ENCODE assay signal across 12 cellular contexts in genomic region chr7:75892634-75893272, GRCh38. TPM values are rescaled to one million over a fixed set of nuclear protein-coding genes. Genes with fewer than 3 reads are reported as not detected.
A peak's percentile ranks its signal among the peaks of the same experiment; 100 is the strongest.
DNase-seq lines count a peak whose midpoint lies in the region; ATAC-seq, FAIRE-seq and TF ChIP-seq lines count a peak whose summit lies in the region.
"Had no signal": no experiment of that assay in that cellular context is flagged by ENCODE, and none has a peak within 500 bp of the region (broad histone marks: within the 10 kb centered on the region; RNA-seq: fewer than 3 reads in every experiment).

No MANE protein-coding gene starts in this region.

- H3K27ac ChIP-seq in A549 (no peak overlapping the region), H1 (ENCODE audit: low read depth, low read length) (no peak overlapping the region), PC-3 (ENCODE audit: low read length) (no peak overlapping the region)
- no peak overlapping the region for H3K27ac ChIP-seq in CD4-positive, alpha-beta memory T cell (ENCODE audit: low read depth, low read length)
- H3K27ac ChIP-seq: BLaER1 treated with 17β-estradiol and CSF1 and Interleukin-3, amounts not matched to agents 10 nM and 100 nM had no signal

- H3K9me3 Mint-ChIP-seq in mesothelial cell of epicardium: no peaks in the 10 kb centered on the region
- H3K9me3 Mint-ChIP-seq in activated naive CD4-positive, alpha-beta T cell treated with anti-CD3 and anti-CD28 coated beads, Interleukin-2, amount 50 U/mL, for 72 hours: no peaks in the 10 kb centered on the region
- H3K9me3 Mint-ChIP-seq in CD4-positive, alpha-beta memory T cell: peaks cover 0 to 2% (median 0%) of the 10 kb centered on the region in 8 donors
- H3K9me3 Mint-ChIP-seq: naive thymus-derived CD4-positive, alpha-beta T cell had no signal

- no peak for FAIRE-seq in A549 (lab: Jason Lieb, UNC)
- no peak for FAIRE-seq in H1 (lab: Jason Lieb, UNC)

- TF ChIP-seq CTCF in A549 (IDR thresholded peaks at IDR 0.05): no peak
- no peak for TF ChIP-seq CTCF in H1 (IDR thresholded peaks at IDR 0.05; ENCODE audit: control extremely low read depth in 1 of 3, insufficient read depth in 1 of 3, low read depth in 1 of 3, low read length in 3 of 3)
- TF ChIP-seq CTCF in mesothelial cell of epicardium (IDR thresholded peaks at IDR 0.05; ENCODE audit: unreplicated experiment): no peak
- TF ChIP-seq CTCF in PC-3 (conservative IDR thresholded peaks at IDR 0.05; ENCODE audit: low read depth, low read length): no peak

- H3K56ac ChIP-seq in H1 (replicated peaks; ENCODE audit: insufficient read length, low read depth, low read length): no peak overlapping the region

- ATAC-seq in A549: peak; percentile 16 to 27; a peak in 3 of 6 replicates
- ATAC-seq in HG03457 (IDR thresholded peaks at IDR 0.05; ENCODE audit: unreplicated experiment): no peak
- ATAC-seq in activated naive CD4-positive, alpha-beta T cell treated with anti-CD3 and anti-CD28 coated beads, Interleukin-2, amount 50 U/mL, for 72 hours: no peak
- no peak for ATAC-seq in PC-3
- ATAC-seq: naive thymus-derived CD4-positive, alpha-beta T cell had no signal

- H3K23me2 ChIP-seq in H1 (ENCODE audit: low read depth, low read length): no peaks in the 10 kb centered on the region

- H3K18ac ChIP-seq in H1 (ENCODE audit: extremely low read depth, low read length): no peak overlapping the region

- H3K9me2 ChIP-seq in PC-3 (replicated peaks; ENCODE audit: low read length): no peaks in the 10 kb centered on the region

- H3K4me1 Mint-ChIP-seq in mesothelial cell of epicardium: peaks cover 10% of the 10 kb centered on the region
- H3K4me1 Mint-ChIP-seq in CD4-positive, alpha-beta memory T cell: peaks cover 0 to 6% (median 0%) of the 10 kb centered on the region in 4 donors

- H3K9ac ChIP-seq in H1 (replicated peaks in 1 of 4; ENCODE audit: extremely low read depth in 1 of 4, low read depth in 3 of 4, low read length in 3 of 4): no peak overlapping the region; a peak in 1 of 7 replicates
- no peak overlapping the region for H3K9ac ChIP-seq in PC-3 (ENCODE audit: low read length)

- H3F3A ChIP-seq in PC-3 (ENCODE audit: low read length, unreplicated experiment): no peaks in the 10 kb centered on the region

- POLR2A ChIA-PET in A549 (lab: Yijun Ruan, JAX) (interaction anchor here (1.6 kb wide), 1 partner anchor 22 kb away, joined by 6 read pairs; the partner anchor contains the start of gene POR), H1 (lab: Charles Lee; ENCODE audit: partially characterized antibody) (interaction anchor here (0.9 to 1.5 kb wide), 7 partner anchors 9 to 80 kb away, joined by 3 to 6 read pairs (median 4); partner anchors contain the start of gene POR), PC-3 (lab: Charles Lee; ENCODE audit: unreplicated experiment) (interaction anchor here (0.6 kb wide), 1 partner anchor 193 kb away, joined by 4 read pairs; no protein-coding TSS in a partner anchor)
- POLR2A ChIA-PET in CD4-positive, alpha-beta memory T cell (lab: Charles Lee; ENCODE audit: partially characterized antibody): no interaction called here

- no peak for TF ChIP-seq EP300 in A549 (IDR thresholded peaks at IDR 0.05)
- no peak for TF ChIP-seq EP300 in H1 (IDR thresholded peaks at IDR 0.05; ENCODE audit: borderline replicate concordance in 1 of 2, low read depth in 2 of 2, low read length in 2 of 2)

- CTCF ChIA-PET in A549 (lab: Yijun Ruan, JAX): interaction anchor here (0.6 kb wide), 1 partner anchor 370 kb away, joined by 4 read pairs; no protein-coding TSS in a partner anchor
- CTCF ChIA-PET in H1 (lab: Charles Lee; ENCODE audit: partially characterized antibody): interaction anchor here (1.0 kb wide), 1 partner anchor 10 kb away, joined by 4 read pairs; no protein-coding TSS in a partner anchor
- CTCF ChIA-PET in PC-3 (lab: Charles Lee): no interaction called here
- CTCF ChIA-PET in CD4-positive, alpha-beta memory T cell (lab: Charles Lee; ENCODE audit: partially characterized antibody): no interaction called here

- H3K36me3 ChIP-seq in H1 (ENCODE audit: control insufficient read depth in 2 of 4, insufficient read depth in 4 of 4, low read length in 3 of 4) (peaks cover 0 to 7% (median 6%) of the 10 kb centered on the region in 4 experiments; a peak in 3 of 8 replicates), PC-3 (ENCODE audit: low read depth, low read length) (no peaks in the 10 kb centered on the region)
- H3K36me3 ChIP-seq in CD4-positive, alpha-beta memory T cell (ENCODE audit: insufficient read depth, low read length): peaks cover 10% of the 10 kb centered on the region

- no peaks in the 10 kb centered on the region for H3K9me3 ChIP-seq in A549
- no peaks in the 10 kb centered on the region for H3K9me3 ChIP-seq in H1 (ENCODE audit: insufficient read depth in 2 of 2, low read depth in 1 of 2, low read length in 1 of 2)
- H3K9me3 ChIP-seq in PC-3 (ENCODE audit: low read length): no peaks in the 10 kb centered on the region
- no peaks in the 10 kb centered on the region for H3K9me3 ChIP-seq in CD4-positive, alpha-beta memory T cell (ENCODE audit: control insufficient read depth in 1 of 2, low read length in 2 of 2)
- H3K9me3 ChIP-seq: BLaER1 treated with 17β-estradiol and CSF1 and Interleukin-3, amounts not matched to agents 10 nM and 100 nM had no signal

- no peak overlapping the region for H3K4ac ChIP-seq in H1 (replicated peaks; ENCODE audit: insufficient read length, low read depth, low read length)

- DNase-seq in A549 (ENCODE audit: low read depth in 1 of 2, low spot score in 1 of 2) (no peak), NCI-H128 (lab: John Stamatoyannopoulos, UW; ENCODE audit: unreplicated experiment) (peak; percentile 72), H1 (ENCODE audit: low read depth in 1 of 2, low spot score in 2 of 2) (no peak), mesothelial cell of epicardium (ENCODE audit: low spot score in 2 of 2, unreplicated experiment in 2 of 2) (no peak), PC-3 (no peak)
- no peak for DNase-seq in activated naive CD4-positive, alpha-beta T cell treated with anti-CD3 and anti-CD28 coated beads, Interleukin-2, amount 50 U/mL, for 72 hours (ENCODE audit: low spot score in 2 of 2)
- DNase-seq in CD4-positive, alpha-beta memory T cell: no peak
- DNase-seq: activated T-cell treated with anti-CD3 and anti-CD28 coated beads, Interleukin-2, amount 50 U/mL, for 48 hours; KBM-7; naive thymus-derived CD4-positive, alpha-beta T cell had no signal

- no peaks in the 10 kb centered on the region for H3K79me1 ChIP-seq in H1 (ENCODE audit: low read depth, low read length)

- H2BK15ac ChIP-seq in H1 (ENCODE audit: low read length): no peak overlapping the region

- intact Hi-C loops in PC-3 (cut with micrococcal nuclease): no loop called here
- intact Hi-C loops in CD4-positive, alpha-beta memory T cell (cut with micrococcal nuclease): no loop called here

- peak overlapping the region; percentile 74 for H3K27ac Mint-ChIP-seq in mesothelial cell of epicardium
- H3K27ac Mint-ChIP-seq in activated naive CD4-positive, alpha-beta T cell treated with anti-CD3 and anti-CD28 coated beads, Interleukin-2, amount 50 U/mL, for 72 hours: peak overlapping the region in 1 of 2 donors; percentile 91
- peak overlapping the region in 2 of 7 donors; percentile 30 to 78 for H3K27ac Mint-ChIP-seq in CD4-positive, alpha-beta memory T cell

- H3K4me1 ChIP-seq in A549 (no peaks in the 10 kb centered on the region), H1 (replicated peaks in 1 of 4; ENCODE audit: control insufficient read depth in 3 of 4, insufficient read depth in 4 of 4, low read length in 3 of 4) (peaks cover 0 to 5% (median 3%) of the 10 kb centered on the region in 4 experiments; a peak in 4 of 7 replicates), PC-3 (ENCODE audit: insufficient read depth, low read length) (no peaks in the 10 kb centered on the region)
- no peaks in the 10 kb centered on the region for H3K4me1 ChIP-seq in CD4-positive, alpha-beta memory T cell (ENCODE audit: insufficient read depth, low read length)

- H2AK5ac ChIP-seq in H1 (ENCODE audit: low read depth, low read length): no peak overlapping the region

- no peak overlapping the region for H2BK5ac ChIP-seq in H1 (ENCODE audit: low read depth, low read length)

- peaks cover 15% of the 10 kb centered on the region for H3K36me3 Mint-ChIP-seq in mesothelial cell of epicardium
- no peaks in the 10 kb centered on the region for H3K36me3 Mint-ChIP-seq in activated naive CD4-positive, alpha-beta T cell treated with anti-CD3 and anti-CD28 coated beads, Interleukin-2, amount 50 U/mL, for 72 hours
- H3K36me3 Mint-ChIP-seq in CD4-positive, alpha-beta memory T cell: peaks cover 11 to 17% of the 10 kb centered on the region in 2 donors

- H2BK12ac ChIP-seq in H1 (ENCODE audit: low read depth, low read length): no peak overlapping the region

- no peak overlapping the region for H3K4me3 Mint-ChIP-seq in mesothelial cell of epicardium
- H3K4me3 Mint-ChIP-seq in CD4-positive, alpha-beta memory T cell: no peak overlapping the region
- H3K4me3 Mint-ChIP-seq: naive thymus-derived CD4-positive, alpha-beta T cell had no signal

- 88% methylated on average over 15 of the region's 15 CpGs for WGBS in A549 (ENCODE audit: missing lambda C conversion rate)
- WGBS in H1 (ENCODE audit: extremely low coverage in 1 of 2, insufficient coverage in 1 of 2, insufficient read length in 1 of 2, insufficient replicate concordance in 2 of 2, low coverage in 1 of 2, low lambda C conversion rate in 2 of 2, missing lambda C conversion rate in 1 of 2), 2 experiments: 87% methylated on average over 14 of the region's 15 CpGs; no CpG with 5 or more reads in 1 of the 2 experiments

- no peak for TF ChIP-seq POLR2A in A549 (IDR thresholded peaks at IDR 0.05; ENCODE audit: low read length)
- no peak for TF ChIP-seq POLR2A in H1 (IDR thresholded peaks at IDR 0.05; ENCODE audit: control extremely low read depth in 1 of 2, low read depth in 2 of 2, low read length in 2 of 2)

- H3K23ac ChIP-seq in H1 (ENCODE audit: insufficient read length): no peak overlapping the region

- H3K27me3 ChIP-seq in H1 (replicated peaks in 1 of 4; ENCODE audit: control insufficient read depth in 3 of 4, extremely low read depth in 1 of 4, insufficient read depth in 3 of 4, low read length in 3 of 4): no peaks in the 10 kb centered on the region
- H3K27me3 ChIP-seq in PC-3 (ENCODE audit: low read length): no peaks in the 10 kb centered on the region
- no peaks in the 10 kb centered on the region for H3K27me3 ChIP-seq in CD4-positive, alpha-beta memory T cell (ENCODE audit: insufficient read depth, low read length)
- H3K27me3 ChIP-seq: BLaER1 treated with 17β-estradiol and CSF1 and Interleukin-3, amounts not matched to agents 10 nM and 100 nM had no signal

- H3K14ac ChIP-seq in H1 (ENCODE audit: insufficient read length): no peak overlapping the region

- H4K5ac ChIP-seq in H1 (ENCODE audit: insufficient read length, low read depth, low read length): no peak overlapping the region

- no TSS peak for BruUV-seq in PC-3 (replicated peaks; lab: Mats Ljungman, UMichigan)

- H3K79me2 ChIP-seq in H1 (ENCODE audit: control insufficient read depth in 1 of 2, insufficient read depth in 2 of 2, low read length in 2 of 2) (no peaks in the 10 kb centered on the region), PC-3 (ENCODE audit: low read length) (no peaks in the 10 kb centered on the region)

- no peak overlapping the region for H4K8ac ChIP-seq in H1 (ENCODE audit: extremely low read depth, insufficient read depth, low read length)

- no peaks in the 10 kb centered on the region for H3K27me3 Mint-ChIP-seq in mesothelial cell of epicardium (ENCODE audit: low read depth)
- H3K27me3 Mint-ChIP-seq in CD4-positive, alpha-beta memory T cell: no peaks in the 10 kb centered on the region
- H3K27me3 Mint-ChIP-seq: naive thymus-derived CD4-positive, alpha-beta T cell had no signal

- no peak overlapping the region for H2BK120ac ChIP-seq in H1 (replicated peaks; ENCODE audit: low read depth, low read length)

- 0 out of 2 replicates have a peak overlapping the region, but pooled peaks have one; percentile 18 for H2BK20ac ChIP-seq in H1 (ENCODE audit: low read length)

- no peak overlapping the region for H3K4me3 ChIP-seq in A549
- no peak overlapping the region for H3K4me3 ChIP-seq in H1 (ENCODE audit: extremely low read depth in 1 of 4, insufficient read depth in 2 of 4, low read depth in 3 of 4, low read length in 4 of 4)
- no peak overlapping the region for H3K4me3 ChIP-seq in PC-3 (ENCODE audit: low read length)
- H3K4me3 ChIP-seq in CD4-positive, alpha-beta memory T cell (ENCODE audit: low read length in 2 of 2): no peak overlapping the region
- H3K4me3 ChIP-seq: BLaER1 treated with 17β-estradiol and CSF1 and Interleukin-3, amounts not matched to agents 10 nM and 100 nM had no signal

- TF ChIP-seq RAD21 in A549 (conservative IDR thresholded peaks at IDR 0.05 in 1 of 2, IDR thresholded peaks at IDR 0.05 in 1 of 2) (no peak), H1 (IDR thresholded peaks at IDR 0.05 in 1 of 2, conservative IDR thresholded peaks at IDR 0.05 in 1 of 2; ENCODE audit: low read depth in 2 of 2, low read length in 2 of 2) (no peak)

- H3K4me2 ChIP-seq in A549: no peak overlapping the region
- no peak overlapping the region for H3K4me2 ChIP-seq in H1 (ENCODE audit: insufficient read depth in 1 of 2, low read depth in 2 of 2, low read length in 2 of 2)
- H3K4me2 ChIP-seq in PC-3 (ENCODE audit: low read length): no peak overlapping the region
- H3K4me2 ChIP-seq: BLaER1 treated with 17β-estradiol and CSF1 and Interleukin-3, amounts not matched to agents 10 nM and 100 nM had no signal

- H2AFZ ChIP-seq in H1 (ENCODE audit: low read length) (no peak overlapping the region), PC-3 (ENCODE audit: low read length) (no peak overlapping the region)

- peaks cover 2 to 13% of the 10 kb centered on the region in 2 experiments for H4K20me1 ChIP-seq in H1 (replicated peaks in 1 of 2; ENCODE audit: control insufficient read depth in 1 of 2, insufficient read depth in 2 of 2, low read length in 2 of 2)
- H4K20me1 ChIP-seq in PC-3 (ENCODE audit: low read length): no peaks in the 10 kb centered on the region

- H4K91ac ChIP-seq in H1 (replicated peaks; ENCODE audit: insufficient read length, low read length): no peak overlapping the region

RNA-seq across cellular contexts. Expression of gene RHBDD2, which starts 13.9 kb away (rescaled TPM):
- polyA plus RNA-seq in A549 (2011; rRNA removed) (61.3 and 65.2 TPM in 2 replicates), A549 (2017; fragmentation: RNase III; extraction: RNeasy Plus Mini Kit Qiagen cat#74134 plus additional on column Dnase treatment) (50.3 to 62.0 TPM (median 59.8 TPM) in 3 replicates), H1 (2011; rRNA removed) (65.5 and 83.6 TPM in 2 replicates)
- polyA plus RNA-seq in A549 (2012; cell fraction: cytosol; rRNA removed): 68.6 and 92.9 TPM in 2 replicates
- polyA plus RNA-seq in A549 (2012; cell fraction: nucleus; rRNA removed): 111 and 114 TPM in 2 replicates
- polyA minus RNA-seq in A549 (2011; rRNA and poly(A)+ RNA removed): 70.3 and 85.9 TPM in 2 replicates
- total RNA-seq in H1 (2021; fragmentation: NEBNext Ultra II Directional; extraction: Animal tissue kit (Norgen Biotek cat#: 25700)): 28.3 and 29.5 TPM in 2 replicates
- 30.5 TPM for polyA plus RNA-seq in H1 (2011; cell fraction: cytosol; rRNA removed)
- polyA plus RNA-seq in H1 (2011; cell fraction: nucleus; rRNA removed): 48.6 TPM
- 22.3 to 41.5 TPM (median 36.1 TPM) in 4 replicates for polyA plus RNA-seq in H1 (2012, experiment 1 of 2)
- 36.4 TPM for polyA plus RNA-seq in H1 (2012, experiment 2 of 2)
- polyA plus RNA-seq in H1 (2013, experiment 1 of 2): 36.4 TPM
- polyA plus RNA-seq in H1 (2013, experiment 2 of 2): 40.7 TPM
- 19.9 and 26.2 TPM in 2 replicates for polyA minus RNA-seq in H1 (2011; rRNA and poly(A)+ RNA removed)
- 20.5 TPM for polyA minus RNA-seq in H1 (2011; cell fraction: cytosol; rRNA and poly(A)+ RNA removed)
- 23.4 TPM for polyA minus RNA-seq in H1 (2011; cell fraction: nucleus; rRNA and poly(A)+ RNA removed)
- total RNA-seq in mesothelial cell of epicardium (52.5 to 54.7 TPM (median 53.7 TPM) in 3 replicates), PC-3 (2014; rRNA removed) (42.7 and 59.1 TPM in 2 replicates)
- 10 to 100 TPM; 14.5 to 26.3 TPM for total RNA-seq in activated naive CD4-positive, alpha-beta T cell treated with anti-CD3 and anti-CD28 coated beads, Interleukin-2, amount 50 U/mL, for 72 hours
- 10 to 100 TPM; 47.1 to 53.2 TPM for total RNA-seq in CD4-positive, alpha-beta memory T cell
- 100 to 1,000 TPM; 108 to 119 TPM for polyA plus RNA-seq in CD4-positive, alpha-beta memory T cell

RNA-seq across cellular contexts. Expression of gene POR, which starts 22.2 kb away (rescaled TPM):
- polyA plus RNA-seq in A549 (2011; rRNA removed) (69.6 and 71.1 TPM in 2 replicates), A549 (2017; fragmentation: RNase III; extraction: RNeasy Plus Mini Kit Qiagen cat#74134 plus additional on column Dnase treatment) (81.3 to 109 TPM (median 103 TPM) in 3 replicates), H1 (2011; rRNA removed) (98.7 and 213 TPM in 2 replicates)
- 93.7 and 128 TPM in 2 replicates for polyA plus RNA-seq in A549 (2012; cell fraction: cytosol; rRNA removed)
- 328 and 664 TPM in 2 replicates for polyA plus RNA-seq in A549 (2012; cell fraction: nucleus; rRNA removed)
- 88.6 and 115 TPM in 2 replicates for polyA minus RNA-seq in A549 (2011; rRNA and poly(A)+ RNA removed)
- total RNA-seq in H1 (2021; fragmentation: NEBNext Ultra II Directional; extraction: Animal tissue kit (Norgen Biotek cat#: 25700)): 127 and 144 TPM in 2 replicates
- polyA plus RNA-seq in H1 (2011; cell fraction: cytosol; rRNA removed): 143 TPM
- 390 TPM for polyA plus RNA-seq in H1 (2011; cell fraction: nucleus; rRNA removed)
- polyA plus RNA-seq in H1 (2012, experiment 1 of 2): 65.5 to 111 TPM (median 109 TPM) in 4 replicates
- polyA plus RNA-seq in H1 (2012, experiment 2 of 2): 172 TPM
- 204 TPM for polyA plus RNA-seq in H1 (2013, experiment 1 of 2)
- polyA plus RNA-seq in H1 (2013, experiment 2 of 2): 195 TPM
- 51.2 and 71.3 TPM in 2 replicates for polyA minus RNA-seq in H1 (2011; rRNA and poly(A)+ RNA removed)
- 118 TPM for polyA minus RNA-seq in H1 (2011; cell fraction: cytosol; rRNA and poly(A)+ RNA removed)
- 98.3 TPM for polyA minus RNA-seq in H1 (2011; cell fraction: nucleus; rRNA and poly(A)+ RNA removed)
- total RNA-seq in mesothelial cell of epicardium (78.5 to 88.6 TPM (median 81.3 TPM) in 3 replicates), PC-3 (2014; rRNA removed) (112 and 119 TPM in 2 replicates)
- total RNA-seq in activated naive CD4-positive, alpha-beta T cell treated with anti-CD3 and anti-CD28 coated beads, Interleukin-2, amount 50 U/mL, for 72 hours: 10 to 100 TPM; 22.7 to 40.9 TPM
- 10 to 100 TPM; 60.2 to 71.1 TPM for total RNA-seq in CD4-positive, alpha-beta memory T cell
- polyA plus RNA-seq in CD4-positive, alpha-beta memory T cell: 10 to 100 TPM; 45.6 to 47.7 TPM

Comparison
In these comparisons a context has a peak if more than half of its experiments do, and no peak if none do; other contexts are left out.
1. ATAC-seq: peak in A549 (2 of 2); none in HG03457 (single experiment), activated naive CD4-positive, alpha-beta T cell treated with anti-CD3 and anti-CD28 coated beads, Interleukin-2, amount 50 U/mL, for 72 hours (0 of 2) and PC-3 (single experiment).
2. CTCF ChIA-PET loops: an anchor here in A549 (0.6 kb wide) and H1 (1.0 kb wide); none called in PC-3 and CD4-positive, alpha-beta memory T cell.